In genomic region chr15:60572462-60573214, GRCh38 we compare ENCODE assay signal across 12 cellular contexts.
DNase-seq lines count a peak whose midpoint lies in the region; ATAC-seq and TF ChIP-seq lines count a peak whose summit lies in the region.
"Had no signal": no experiment of that assay in that cellular context is flagged by ENCODE, and none has a peak within 500 bp of the region (broad histone marks: within the 10 kb centered on the region; RNA-seq: fewer than 3 reads in every experiment).

No MANE protein-coding gene starts in this region.

- peak overlapping the region; percentile 73 to 89 (median 82) for H3K4me3 Mint-ChIP-seq in CD8-positive, alpha-beta memory T cell
- H3K4me3 Mint-ChIP-seq: naive B cell had no signal

- H3K9me3 Mint-ChIP-seq in CD8-positive, alpha-beta memory T cell, result no peaks in the 10 kb centered on the region
- H3K9me3 Mint-ChIP-seq: naive B cell had no signal

- H3K36me3 Mint-ChIP-seq in CD8-positive, alpha-beta memory T cell, result peaks cover 0 to 46% (median 16%) of the 10 kb centered on the region in 3 donors
- H3K36me3 Mint-ChIP-seq: naive B cell had no signal

- POLR2A ChIA-PET in CD8-positive, alpha-beta memory T cell (lab: Charles Lee), result interaction anchor here (0.9 to 8.7 kb wide), 4 partner anchors 10 to 53 kb away, joined by 3 to 80 read pairs (median 4); no protein-coding TSS in a partner anchor

- no peaks in the 10 kb centered on the region for H3K9me3 ChIP-seq in CD8-positive, alpha-beta memory T cell (ENCODE audit: low read length)
- no peaks in the 10 kb centered on the region for H3K9me3 ChIP-seq in effector memory CD4-positive, alpha-beta T cell (ENCODE audit: control insufficient read depth, low read length)
- H3K9me3 ChIP-seq: BLaER1 treated with 17β-estradiol and CSF1 and Interleukin-3, amounts not matched to agents 10 nM and 100 nM; breast epithelium; upper lobe of left lung had no signal

- H3K27ac ChIP-seq in CD8-positive, alpha-beta memory T cell (ENCODE audit: low read depth, low read length), result no peak overlapping the region
- peak overlapping the region; percentile 93 for H3K27ac ChIP-seq in effector memory CD4-positive, alpha-beta T cell (ENCODE audit: insufficient read depth, low read length, poor library complexity, severe bottlenecking)
- H3K27ac ChIP-seq: BLaER1 treated with 17β-estradiol and CSF1 and Interleukin-3, amounts not matched to agents 10 nM and 100 nM; breast epithelium had no signal

- TF ChIP-seq CTCF in GM12865 (IDR thresholded peaks at IDR 0.05; ENCODE audit: insufficient read depth, low read depth, low read length, missing control alignments), result no peak

- peaks cover 92% of the 10 kb centered on the region for H3K4me1 ChIP-seq in CD8-positive, alpha-beta memory T cell (ENCODE audit: insufficient read depth, low read length)
- H3K4me1 ChIP-seq in effector memory CD4-positive, alpha-beta T cell (ENCODE audit: control insufficient read depth, insufficient read depth, low read length, poor library complexity, severe bottlenecking), result peaks cover 75% of the 10 kb centered on the region
- H3K4me1 ChIP-seq: breast epithelium had no signal

- CTCF ChIA-PET in CD8-positive, alpha-beta memory T cell (lab: Charles Lee), result interaction anchor here (0.8 to 1.6 kb wide), 5 partner anchors 10 to 345 kb away, joined by 3 to 6 read pairs (median 4); no protein-coding TSS in a partner anchor

- H3K4me3 ChIP-seq in CD8-positive, alpha-beta memory T cell (ENCODE audit: low read length), result no peak overlapping the region
- peak overlapping the region; percentile 2; the same call in 1 of the 2 replicates for H3K4me3 ChIP-seq in GM12865 (ENCODE audit: low read depth, low read length)
- peak overlapping the region; percentile 6 for H3K4me3 ChIP-seq in effector memory CD4-positive, alpha-beta T cell (ENCODE audit: insufficient read depth, low read depth, low read length, poor library complexity, severe bottlenecking)
- H3K4me3 ChIP-seq: BLaER1 treated with 17β-estradiol and CSF1 and Interleukin-3, amounts not matched to agents 10 nM and 100 nM; breast epithelium; upper lobe of left lung had no signal

- H3K27me3 Mint-ChIP-seq in CD8-positive, alpha-beta memory T cell, result no peaks in the 10 kb centered on the region

- peak overlapping the region; percentile 94 to 99 (median 98) for H3K27ac Mint-ChIP-seq in CD8-positive, alpha-beta memory T cell

- no peak for DNase-seq in CD8-positive, alpha-beta memory T cell
- DNase-seq in GM12865 (ENCODE audit: low read depth), result peak; percentile 56
- peak; percentile 93 for DNase-seq in NCI-H510A treated with DMSO at 0.1 percent for 48 hours (lab: John Stamatoyannopoulos, UW)
- DNase-seq in effector memory CD4-positive, alpha-beta T cell, result no peak
- DNase-seq in amniotic stem cell (lab: John Stamatoyannopoulos, UW), result no peak
- DNase-seq in glomerular visceral epithelial cell (ENCODE audit: extremely low spot score), result no peak
- DNase-seq: naive B cell, upper lobe of left lung had no signal

- peaks cover 92 to 97% (median 96%) of the 10 kb centered on the region in 3 donors for H3K4me1 Mint-ChIP-seq in CD8-positive, alpha-beta memory T cell

- no peak for ATAC-seq in HG02678 (IDR thresholded peaks at IDR 0.05; ENCODE audit: unreplicated experiment)
- ATAC-seq: SK-N-SH treated with all-trans-retinoic acid at 6 μM for 48 hours had no signal

- no peaks in the 10 kb centered on the region for H3K36me3 ChIP-seq in CD8-positive, alpha-beta memory T cell (ENCODE audit: insufficient read depth, low read length)
- peaks cover 10% of the 10 kb centered on the region for H3K36me3 ChIP-seq in effector memory CD4-positive, alpha-beta T cell (ENCODE audit: control insufficient read depth, insufficient read depth, low read length)
- H3K36me3 ChIP-seq: BLaER1 treated with 17β-estradiol and CSF1 and Interleukin-3, amounts not matched to agents 10 nM and 100 nM; breast epithelium; upper lobe of left lung had no signal

- H3K27me3 ChIP-seq in CD8-positive, alpha-beta memory T cell (ENCODE audit: insufficient read depth, low read length, poor library complexity, severe bottlenecking), result no peaks in the 10 kb centered on the region
- H3K27me3 ChIP-seq in effector memory CD4-positive, alpha-beta T cell (replicated peaks; ENCODE audit: control insufficient read depth, insufficient read depth, low read length, poor library complexity, severe bottlenecking), result no peaks in the 10 kb centered on the region
- H3K27me3 ChIP-seq: BLaER1 treated with 17β-estradiol and CSF1 and Interleukin-3, amounts not matched to agents 10 nM and 100 nM; breast epithelium; upper lobe of left lung had no signal

Comparison
In these comparisons a context has a peak if more than half of its experiments do, and no peak if none do; other contexts are left out.
1. DNase-seq: peak in GM12865 (single experiment) and NCI-H510A treated with DMSO at 0.1 percent for 48 hours (single experiment); none in CD8-positive, alpha-beta memory T cell (0 of 5), effector memory CD4-positive, alpha-beta T cell (0 of 3), amniotic stem cell (single experiment) and glomerular visceral epithelial cell (single experiment).